In genomic region chr1:92599184-92599583, GRCh38 we compare ENCODE assay signal across 9 cellular contexts.
A peak's percentile ranks its signal among the peaks of the same experiment; 100 is the strongest.
DNase-seq lines count a peak whose midpoint lies in the region; ATAC-seq and TF ChIP-seq lines count a peak whose summit lies in the region.
"Had no signal": no experiment of that assay in that cellular context is flagged by ENCODE, and none has a peak within 500 bp of the region (broad histone marks: within the 10 kb centered on the region; RNA-seq: fewer than 3 reads in every experiment).

No MANE protein-coding gene starts in this region.

- H3K27ac ChIP-seq in brain microvascular endothelial cell = no peak overlapping the region
- H3K27ac ChIP-seq: neutrophil had no signal

- in situ Hi-C loops in brain microvascular endothelial cell (cut with HindIII; ENCODE audit: low pct_ligation_motif_present, low sequenced_read_pairs) = no loop called here

- intact Hi-C loops in activated CD4-positive, alpha-beta memory T cell treated with anti-CD3 and anti-CD28 coated beads for 36 hours (cut with micrococcal nuclease) = loop anchor here (1.0 kb wide), 1 partner anchor 289 kb away; no protein-coding TSS in a partner anchor

- CTCF ChIA-PET in activated CD4-positive, alpha-beta memory T cell treated with anti-CD3 and anti-CD28 coated beads for 36 hours (lab: Charles Lee) = interaction anchor here (0.6 to 1.9 kb wide), 4 partner anchors 60 to 308 kb away, joined by 3 to 13 read pairs (median 3); no protein-coding TSS in a partner anchor
- CTCF ChIA-PET in activated CD4-positive, alpha-beta memory T cell treated with anti-CD3 and anti-CD28 coated beads, Interleukin-2, amount 10 ng/mL, durations not matched to agents 7 days and 5 days (lab: Charles Lee) = interaction anchor here (0.6 to 1.2 kb wide), 5 partner anchors 16 to 300 kb away, joined by 3 to 8 read pairs (median 3); partner anchors contain the start of genes GLMN and RPAP2

- H3K4me3 ChIP-seq in LNCaP clone FGC (ENCODE audit: low read depth, low read length) = no peak overlapping the region
- H3K4me3 ChIP-seq in brain microvascular endothelial cell (ENCODE audit: low read depth, low read length) = no peak overlapping the region

- H3K36me3 ChIP-seq in brain microvascular endothelial cell (replicated peaks) = peaks cover 6% of the 10 kb centered on the region

- DNase-seq in SHP77 treated with DMSO at 0.1 percent for 48 hours (lab: John Stamatoyannopoulos, UW) (peak; percentile 5), SHP77 (lab: John Stamatoyannopoulos, UW) (no peak), LNCaP clone FGC (ENCODE audit: low read depth) (no peak), brain microvascular endothelial cell (no peak), progenitor cell of endocrine pancreas (ENCODE audit: low spot score, unreplicated experiment) (no peak)
- DNase-seq in activated CD4-positive, alpha-beta memory T cell treated with anti-CD3 and anti-CD28 coated beads for 36 hours = no peak
- no peak for DNase-seq in activated CD4-positive, alpha-beta memory T cell treated with anti-CD3 and anti-CD28 coated beads, Interleukin-2, amount 10 ng/mL, durations not matched to agents 7 days and 5 days

- H3K4me1 Mint-ChIP-seq in progenitor cell of endocrine pancreas (ENCODE audit: low read depth) = no peaks in the 10 kb centered on the region
- H3K4me1 Mint-ChIP-seq in activated CD4-positive, alpha-beta memory T cell treated with anti-CD3 and anti-CD28 coated beads for 36 hours (ENCODE audit: low read depth) = peaks cover 34% of the 10 kb centered on the region
- H3K4me1 Mint-ChIP-seq in activated CD4-positive, alpha-beta memory T cell treated with anti-CD3 and anti-CD28 coated beads, Interleukin-2, amount 10 ng/mL, durations not matched to agents 7 days and 5 days = peaks cover 24% of the 10 kb centered on the region

- ATAC-seq in GM18502 (IDR thresholded peaks at IDR 0.05; ENCODE audit: poor library complexity, unreplicated experiment) = no peak

- H3K36me3 Mint-ChIP-seq in progenitor cell of endocrine pancreas (ENCODE audit: insufficient read depth) = peaks cover 8% of the 10 kb centered on the region
- no peaks in the 10 kb centered on the region for H3K36me3 Mint-ChIP-seq in activated CD4-positive, alpha-beta memory T cell treated with anti-CD3 and anti-CD28 coated beads for 36 hours
- no peaks in the 10 kb centered on the region for H3K36me3 Mint-ChIP-seq in activated CD4-positive, alpha-beta memory T cell treated with anti-CD3 and anti-CD28 coated beads, Interleukin-2, amount 10 ng/mL, durations not matched to agents 7 days and 5 days (ENCODE audit: low read depth)

- POLR2A ChIA-PET in activated CD4-positive, alpha-beta memory T cell treated with anti-CD3 and anti-CD28 coated beads for 36 hours (lab: Charles Lee) = interaction anchor here (1.2 kb wide), 1 partner anchor 125 kb away, joined by 4 read pairs; no protein-coding TSS in a partner anchor
- POLR2A ChIA-PET in activated CD4-positive, alpha-beta memory T cell treated with anti-CD3 and anti-CD28 coated beads, Interleukin-2, amount 10 ng/mL, durations not matched to agents 7 days and 5 days (lab: Charles Lee) = interaction anchor here (0.8 to 2.7 kb wide), 3 partner anchors 26 to 283 kb away, joined by 3 to 11 read pairs (median 4); partner anchors contain the start of gene GFI1

- TF ChIP-seq CTCF in LNCaP clone FGC (IDR thresholded peaks at IDR 0.05; ENCODE audit: control insufficient read depth, extremely low read depth, insufficient read depth) (peak; percentile 33), brain microvascular endothelial cell (IDR thresholded peaks at IDR 0.05; ENCODE audit: low read depth, low read length, missing control alignments) (peak; percentile 25), progenitor cell of endocrine pancreas (IDR thresholded peaks at IDR 0.05; ENCODE audit: unreplicated experiment) (peak; percentile 39)

- peaks cover 3% of the 10 kb centered on the region for H3K9me3 Mint-ChIP-seq in progenitor cell of endocrine pancreas (ENCODE audit: low read depth)
- H3K9me3 Mint-ChIP-seq in activated CD4-positive, alpha-beta memory T cell treated with anti-CD3 and anti-CD28 coated beads for 36 hours = no peaks in the 10 kb centered on the region
- peaks cover 2% of the 10 kb centered on the region for H3K9me3 Mint-ChIP-seq in activated CD4-positive, alpha-beta memory T cell treated with anti-CD3 and anti-CD28 coated beads, Interleukin-2, amount 10 ng/mL, durations not matched to agents 7 days and 5 days

- H3K4me3 Mint-ChIP-seq in progenitor cell of endocrine pancreas (ENCODE audit: low read depth) = no peak overlapping the region
- no peak overlapping the region for H3K4me3 Mint-ChIP-seq in activated CD4-positive, alpha-beta memory T cell treated with anti-CD3 and anti-CD28 coated beads for 36 hours
- no peak overlapping the region for H3K4me3 Mint-ChIP-seq in activated CD4-positive, alpha-beta memory T cell treated with anti-CD3 and anti-CD28 coated beads, Interleukin-2, amount 10 ng/mL, durations not matched to agents 7 days and 5 days

- no peaks in the 10 kb centered on the region for H3K27me3 Mint-ChIP-seq in progenitor cell of endocrine pancreas
- no peaks in the 10 kb centered on the region for H3K27me3 Mint-ChIP-seq in activated CD4-positive, alpha-beta memory T cell treated with anti-CD3 and anti-CD28 coated beads for 36 hours
- H3K27me3 Mint-ChIP-seq in activated CD4-positive, alpha-beta memory T cell treated with anti-CD3 and anti-CD28 coated beads, Interleukin-2, amount 10 ng/mL, durations not matched to agents 7 days and 5 days = no peaks in the 10 kb centered on the region

- no peaks in the 10 kb centered on the region for H3K27me3 ChIP-seq in brain microvascular endothelial cell (replicated peaks)
- H3K27me3 ChIP-seq: neutrophil had no signal

- no peak overlapping the region for H3K27ac Mint-ChIP-seq in progenitor cell of endocrine pancreas
- no peak overlapping the region for H3K27ac Mint-ChIP-seq in activated CD4-positive, alpha-beta memory T cell treated with anti-CD3 and anti-CD28 coated beads for 36 hours
- H3K27ac Mint-ChIP-seq in activated CD4-positive, alpha-beta memory T cell treated with anti-CD3 and anti-CD28 coated beads, Interleukin-2, amount 10 ng/mL, durations not matched to agents 7 days and 5 days = no peak overlapping the region
